8 cellular contexts compared by ENCODE assay signal in the genomic region with DNA sequence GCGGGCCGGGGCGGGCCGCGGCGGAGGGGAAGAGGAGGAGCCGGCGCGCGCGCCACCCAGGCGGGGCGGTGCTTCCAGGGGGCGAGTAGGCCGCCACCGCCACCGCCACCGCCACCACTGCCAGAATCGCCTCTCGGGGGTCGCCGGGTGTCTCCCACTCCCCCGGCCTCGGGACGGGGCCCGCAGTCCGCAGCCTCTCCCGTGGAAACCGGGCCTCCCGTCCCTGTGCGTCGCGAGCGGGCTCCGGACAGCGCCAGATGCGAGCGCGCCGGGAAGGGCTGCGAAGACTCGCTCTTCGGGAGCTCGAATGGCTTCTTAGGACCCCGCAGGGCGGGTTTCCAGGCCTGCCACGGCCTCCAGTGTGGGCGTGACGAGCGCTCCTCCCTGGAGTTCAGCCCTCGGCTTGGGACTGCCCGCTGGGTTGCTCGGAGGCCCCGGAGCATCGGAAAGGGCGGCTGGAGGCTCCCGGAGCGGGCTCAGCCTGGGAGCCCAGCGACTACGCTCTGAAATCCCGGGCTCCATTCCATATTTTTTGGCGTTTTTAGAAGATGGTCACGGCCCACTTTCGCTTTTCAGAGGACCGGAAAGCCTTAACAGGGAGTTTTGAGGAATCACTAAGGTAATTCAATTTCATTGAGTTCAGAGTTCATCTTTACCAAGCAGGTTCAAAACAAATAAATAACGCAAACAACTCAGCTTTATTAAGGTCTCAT. TPM values are rescaled to one million over a fixed set of nuclear protein-coding genes. Genes with fewer than 3 reads are reported as not detected.
DNase-seq lines count a peak whose midpoint lies in the region; TF ChIP-seq lines count a peak whose summit lies in the region.

No MANE protein-coding gene starts in this region.

- peaks cover 7% of the 10 kb centered on the region for H3K9me3 Mint-ChIP-seq in neural progenitor cell

- H3F3A ChIP-seq in MM.1S (ENCODE audit: insufficient read depth, low read length) (peaks cover 12% of the 10 kb centered on the region), neural progenitor cell (ENCODE audit: low read depth) (peaks cover 20% of the 10 kb centered on the region)

- no peaks in the 10 kb centered on the region for H3K9me2 ChIP-seq in MM.1S (replicated peaks; ENCODE audit: insufficient read depth, low read length)

- H3K27ac Mint-ChIP-seq in neural progenitor cell, result peak overlapping the region; percentile 92

- H3K27me3 ChIP-seq in MM.1S (replicated peaks; ENCODE audit: insufficient read depth, low read length) (no peaks in the 10 kb centered on the region), neural progenitor cell (no peaks in the 10 kb centered on the region)

- TF ChIP-seq CTCF in MM.1S (IDR thresholded peaks at IDR 0.05; ENCODE audit: low read length) (no peak), neural progenitor cell (IDR thresholded peaks at IDR 0.05) (no peak)

- H3K9ac ChIP-seq in MM.1S (ENCODE audit: low read length) (peak overlapping the region; percentile 76), neural progenitor cell (peak overlapping the region; percentile 69)

- H4K20me1 ChIP-seq in MM.1S (ENCODE audit: insufficient read depth, low read length) (no peaks in the 10 kb centered on the region), neural progenitor cell (ENCODE audit: low read depth) (peaks cover 17% of the 10 kb centered on the region)

- H3K27ac ChIP-seq in MM.1S (ENCODE audit: low read length) (peak overlapping the region; percentile 69; the same call in 1 of the 2 replicates), neural progenitor cell (peak overlapping the region; percentile 94)

- peak overlapping the region; percentile 82 for H3K4me3 ChIP-seq in MM.1S (ENCODE audit: low read length)
- H3K4me3 ChIP-seq in neural progenitor cell, result peak overlapping the region; percentile 93

- no peaks in the 10 kb centered on the region for H3K9me3 ChIP-seq in MM.1S (replicated peaks; ENCODE audit: insufficient read depth, low read length)
- no peaks in the 10 kb centered on the region for H3K9me3 ChIP-seq in neural progenitor cell (ENCODE audit: low read depth)

- peak overlapping the region; percentile 57 for H3K4me2 ChIP-seq in MM.1S (ENCODE audit: low read depth, low read length)
- H3K4me2 ChIP-seq in neural progenitor cell, result peak overlapping the region; percentile 86

- H2AFZ ChIP-seq in MM.1S (ENCODE audit: low read length), result peak overlapping the region; percentile 78
- H2AFZ ChIP-seq in neural progenitor cell (replicated peaks), result peak overlapping the region; percentile 80

- DNase-seq in GDM1 (lab: John Stamatoyannopoulos, UW), result peak; percentile 96
- peak; percentile 98 for DNase-seq in HCEC 1CT
- peak; percentile 80 for DNase-seq in MM.1S
- DNase-seq in SIG-M5 treated with dmso at 0.1 percent for 504 hours (lab: John Stamatoyannopoulos, UW; ENCODE audit: unreplicated experiment), result peak; percentile 97
- DNase-seq in activated naive CD4-positive, alpha-beta T cell treated with Interleukin-2 at 50 U/mL for 16 hours, result peak; percentile 84
- peak; percentile 98 for DNase-seq in foreskin melanocyte
- peak; percentile 97 for DNase-seq in neural progenitor cell (ENCODE audit: low spot score)
- peak; percentile 99 for DNase-seq in stromal cell of bone marrow (ENCODE audit: low read depth)

- peaks cover 2% of the 10 kb centered on the region for H3K27me3 Mint-ChIP-seq in neural progenitor cell (ENCODE audit: insufficient read depth, low read depth)

- peak overlapping the region; percentile 95 for H3K4me3 Mint-ChIP-seq in neural progenitor cell

- H3K4me1 Mint-ChIP-seq in neural progenitor cell, result peaks cover 15% of the 10 kb centered on the region

- no peaks in the 10 kb centered on the region for H3K4me1 ChIP-seq in MM.1S (ENCODE audit: low read length)
- H3K4me1 ChIP-seq in neural progenitor cell, result peaks cover 10% of the 10 kb centered on the region

- H3K79me2 ChIP-seq in MM.1S (ENCODE audit: low read length) (peaks cover 28% of the 10 kb centered on the region), neural progenitor cell (ENCODE audit: low read depth) (peaks cover 39% of the 10 kb centered on the region)

- peaks cover 12% of the 10 kb centered on the region for H3K36me3 Mint-ChIP-seq in neural progenitor cell

- H3K36me3 ChIP-seq in MM.1S (replicated peaks; ENCODE audit: insufficient read depth, low read length) (no peaks in the 10 kb centered on the region), neural progenitor cell (no peaks in the 10 kb centered on the region)

RNA-seq across cellular contexts. Expression of gene KDSR, which starts 0.4 kb away (rescaled TPM):
- 20.6 and 21.2 TPM in 2 replicates for total RNA-seq in neural progenitor cell (ENCODE audit: low replicate concordance)

RNA-seq across cellular contexts. Expression of gene BCL2, which starts 47.8 kb away (rescaled TPM):
- total RNA-seq in neural progenitor cell (ENCODE audit: low replicate concordance), result 4.2 and 4.9 TPM in 2 replicates

RNA-seq across cellular contexts. Expression of gene VPS4B, which starts 54.9 kb away (rescaled TPM):
- 25.4 and 42.2 TPM in 2 replicates for total RNA-seq in neural progenitor cell (ENCODE audit: low replicate concordance)

Comparison
In these comparisons a context has a peak if more than half of its experiments do, and no peak if none do; other contexts are left out.
1. Peak in every context shown above with its lines: DNase-seq, H3K4me3 ChIP-seq and H3K27ac ChIP-seq.